In genomic region chr22:42388130-42388797, GRCh38 we compare ENCODE assay signal across 13 cellular contexts. TPM values are rescaled to one million over a fixed set of nuclear protein-coding genes. Genes with fewer than 3 reads are reported as not detected.
A peak's percentile ranks its signal among the peaks of the same experiment; 100 is the strongest.
DNase-seq lines count a peak whose midpoint lies in the region; ATAC-seq and TF ChIP-seq lines count a peak whose summit lies in the region.
"Had no signal": no experiment of that assay in that cellular context is flagged by ENCODE, and none has a peak within 500 bp of the region (broad histone marks: within the 10 kb centered on the region; RNA-seq: fewer than 3 reads in every experiment).

No MANE protein-coding gene starts in this region.

- H3K36me3 ChIP-seq in naive thymus-derived CD4-positive, alpha-beta T cell (ENCODE audit: control insufficient read depth in 2 of 3, insufficient read depth in 3 of 3, low read length in 3 of 3), result no peaks in the 10 kb centered on the region
- H3K36me3 ChIP-seq: vagina had no signal

- POLR2A ChIA-PET in naive thymus-derived CD4-positive, alpha-beta T cell (lab: Charles Lee), result no interaction called here

- H3K9me3 Mint-ChIP-seq in naive thymus-derived CD4-positive, alpha-beta T cell, result peaks cover 0 to 2% (median 0%) of the 10 kb centered on the region in 11 donors
- H3K9me3 Mint-ChIP-seq: activated naive CD8-positive, alpha-beta T cell treated with anti-CD3 and anti-CD28 coated beads, Interleukin-2, amount 10 ng/mL, durations not matched to agents 7 days and 5 days had no signal

- no peak overlapping the region for H3K4me3 ChIP-seq in epithelial cell of esophagus (ENCODE audit: low read length)
- H3K4me3 ChIP-seq in naive thymus-derived CD4-positive, alpha-beta T cell (ENCODE audit: low read length), result no peak overlapping the region
- H3K4me3 ChIP-seq: vagina had no signal

- DNase-seq in COR-L47 (lab: John Stamatoyannopoulos, UW) (peak; percentile 94), NCI-H1092 treated with DMSO at 0.1 percent for 48 hours (lab: John Stamatoyannopoulos, UW) (peak; percentile 92), NCI-H748 (lab: John Stamatoyannopoulos, UW; ENCODE audit: unreplicated experiment) (peak; percentile 98), epithelial cell of esophagus (ENCODE audit: low read depth) (peak; percentile 50)
- DNase-seq in naive thymus-derived CD4-positive, alpha-beta T cell, result no peak
- DNase-seq in stimulated activated CD4-positive, alpha-beta T cell treated with anti-CD3 and anti-CD28 coated beads, Interleukin-12 subunit alpha, Interleukin-12 subunit beta, amount 100 ng/mL, for 4 hours, result no peak
- DNase-seq: activated CD4-positive, CD25-positive, alpha-beta regulatory T cell; activated naive CD8-positive, alpha-beta T cell treated with anti-CD3 and anti-CD28 coated beads, Interleukin-2, amount 10 ng/mL, durations not matched to agents 7 days and 5 days; NCI-H226 had no signal

- no peaks in the 10 kb centered on the region for H3K9me3 ChIP-seq in naive thymus-derived CD4-positive, alpha-beta T cell (ENCODE audit: control insufficient read depth in 2 of 3, low read length in 3 of 3)
- H3K9me3 ChIP-seq: vagina had no signal

- no peak overlapping the region for H3K27ac Mint-ChIP-seq in naive thymus-derived CD4-positive, alpha-beta T cell
- H3K27ac Mint-ChIP-seq: activated naive CD8-positive, alpha-beta T cell treated with anti-CD3 and anti-CD28 coated beads, Interleukin-2, amount 10 ng/mL, durations not matched to agents 7 days and 5 days had no signal

- CTCF ChIA-PET in naive thymus-derived CD4-positive, alpha-beta T cell (lab: Charles Lee), result no interaction called here

- ATAC-seq in naive thymus-derived CD4-positive, alpha-beta T cell, result no peak
- ATAC-seq in HG03196 (IDR thresholded peaks at IDR 0.05; ENCODE audit: unreplicated experiment) (no peak), GM19463 (IDR thresholded peaks at IDR 0.05; ENCODE audit: unreplicated experiment) (no peak)

- no peaks in the 10 kb centered on the region for H3K36me3 Mint-ChIP-seq in naive thymus-derived CD4-positive, alpha-beta T cell
- H3K36me3 Mint-ChIP-seq: activated naive CD8-positive, alpha-beta T cell treated with anti-CD3 and anti-CD28 coated beads, Interleukin-2, amount 10 ng/mL, durations not matched to agents 7 days and 5 days had no signal

- intact Hi-C loops in naive thymus-derived CD4-positive, alpha-beta T cell (cut with micrococcal nuclease), result no loop called here

- no peak overlapping the region for H3K4me3 Mint-ChIP-seq in naive thymus-derived CD4-positive, alpha-beta T cell
- H3K4me3 Mint-ChIP-seq: activated naive CD8-positive, alpha-beta T cell treated with anti-CD3 and anti-CD28 coated beads, Interleukin-2, amount 10 ng/mL, durations not matched to agents 7 days and 5 days; B cell had no signal

- peaks cover 0 to 10% (median 0%) of the 10 kb centered on the region in 5 donors for H3K27me3 Mint-ChIP-seq in naive thymus-derived CD4-positive, alpha-beta T cell

- H3K27ac ChIP-seq in naive thymus-derived CD4-positive, alpha-beta T cell (ENCODE audit: low read depth, low read length), result no peak overlapping the region
- H3K27ac ChIP-seq: vagina had no signal

- H3K27me3 ChIP-seq in naive thymus-derived CD4-positive, alpha-beta T cell (ENCODE audit: control insufficient read depth in 2 of 2, insufficient read depth in 2 of 2, low read length in 2 of 2), result no peaks in the 10 kb centered on the region
- H3K27me3 ChIP-seq: vagina had no signal

- TF ChIP-seq CTCF in epithelial cell of esophagus (IDR thresholded peaks at IDR 0.05; ENCODE audit: insufficient read depth, low read depth, low read length, missing control alignments), result no peak

- no peaks in the 10 kb centered on the region for H3K4me1 Mint-ChIP-seq in naive thymus-derived CD4-positive, alpha-beta T cell
- H3K4me1 Mint-ChIP-seq: activated naive CD8-positive, alpha-beta T cell treated with anti-CD3 and anti-CD28 coated beads, Interleukin-2, amount 10 ng/mL, durations not matched to agents 7 days and 5 days had no signal

- H3K4me1 ChIP-seq in naive thymus-derived CD4-positive, alpha-beta T cell (ENCODE audit: control insufficient read depth in 2 of 2, insufficient read depth in 2 of 2, low read length in 2 of 2), result no peaks in the 10 kb centered on the region
- H3K4me1 ChIP-seq: vagina had no signal

RNA-seq across cellular contexts. Expression of gene NFAM1, which starts 43.9 kb away (rescaled TPM):
- 10 to 100 TPM in 1 of 5 experiments, 1 to 10 TPM in 1, under 1 TPM in 3; 0.51 to 40.3 (median 0.77) TPM for total RNA-seq in naive thymus-derived CD4-positive, alpha-beta T cell
- under 1 TPM; 0.03 to 0.06 TPM for polyA plus RNA-seq in naive thymus-derived CD4-positive, alpha-beta T cell

Comparison
In these comparisons a context has a peak if more than half of its experiments do, and no peak if none do; other contexts are left out.
1. DNase-seq: peak in COR-L47 (single experiment), NCI-H1092 treated with DMSO at 0.1 percent for 48 hours (single experiment), NCI-H748 (single experiment) and epithelial cell of esophagus (single experiment); none in naive thymus-derived CD4-positive, alpha-beta T cell (0 of 9) and stimulated activated CD4-positive, alpha-beta T cell treated with anti-CD3 and anti-CD28 coated beads, Interleukin-12 subunit alpha, Interleukin-12 subunit beta, amount 100 ng/mL, for 4 hours (single experiment).